19 cellular contexts compared by ENCODE assay signal in the genomic region with DNA sequence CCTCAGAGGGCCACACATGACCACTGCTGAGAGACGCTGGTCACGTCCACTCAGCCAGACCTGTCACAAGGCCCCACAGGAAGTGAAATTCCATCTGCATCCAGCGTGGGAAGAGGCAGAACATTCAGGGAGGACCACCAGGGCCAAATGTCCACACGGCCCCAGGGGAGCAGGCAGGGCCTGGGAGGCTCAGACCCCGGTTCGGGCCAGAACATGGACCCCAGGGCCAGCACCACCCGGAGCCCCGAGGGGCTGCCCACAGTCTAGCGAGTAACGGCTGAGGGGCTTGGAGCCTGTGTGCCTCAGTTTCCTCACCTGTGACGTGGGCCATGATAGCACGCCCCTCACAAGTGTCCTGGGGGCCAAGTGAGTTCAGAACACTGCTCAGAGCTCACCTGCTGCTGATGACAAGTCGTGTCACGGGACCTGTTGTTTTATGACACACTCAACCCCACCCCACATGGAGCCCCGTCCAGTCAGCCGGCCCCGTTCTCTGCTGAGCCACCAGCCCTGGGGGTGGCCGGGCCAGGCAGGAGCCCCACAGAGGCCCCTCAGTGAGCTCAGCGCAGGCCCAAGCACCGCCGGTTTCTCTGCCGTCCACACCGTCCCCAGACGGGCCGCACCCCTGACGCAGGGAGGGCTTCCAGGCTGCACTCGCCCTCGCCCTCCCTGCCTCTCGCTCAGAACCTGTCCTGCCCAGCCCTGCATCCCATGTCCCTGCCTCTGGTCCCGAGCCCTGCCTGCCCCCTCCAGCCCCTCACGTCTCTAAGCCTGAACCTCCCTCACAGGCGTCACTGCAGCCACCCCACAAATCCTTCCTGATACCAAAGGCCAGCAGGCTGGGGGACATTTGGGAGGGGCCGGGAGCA.
DNase-seq lines count a peak whose midpoint lies in the region; ATAC-seq lines count a peak whose summit lies in the region.
"Had no signal": no experiment of that assay in that cellular context is flagged by ENCODE, and none has a peak within 500 bp of the region (broad histone marks: within the 10 kb centered on the region; RNA-seq: fewer than 3 reads in every experiment).

No MANE protein-coding gene starts in this region.

- H2BK12ac ChIP-seq in neuronal stem cell (ENCODE audit: low read length), result peak overlapping the region; percentile 84

- H4K91ac ChIP-seq in neuronal stem cell (ENCODE audit: low read depth, low read length, poor library complexity), result no peak overlapping the region

- peaks cover 5% of the 10 kb centered on the region for H3K79me1 ChIP-seq in neuronal stem cell (ENCODE audit: low read depth, low read length)

- H3K4me3 Mint-ChIP-seq in stimulated activated naive CD8-positive, alpha-beta T cell treated with anti-CD3 and anti-CD28 coated beads, Interleukin-15, amount 100 ng/mL, for 72 hours, result no peak overlapping the region
- H3K4me3 Mint-ChIP-seq: B cell; CD4-positive, CD25-positive, alpha-beta regulatory T cell; CD8-positive, alpha-beta T cell; H9 had no signal

- H3K23ac ChIP-seq in neuronal stem cell (ENCODE audit: low read depth, low read length, poor library complexity), result peak overlapping the region; percentile 65

- DNase-seq in Right ventricle myocardium inferior (ENCODE audit: missing footprints) (peak; percentile 27), cardiac septum (ENCODE audit: low spot score) (no peak), neuronal stem cell (ENCODE audit: low spot score) (no peak), kidney glomerular epithelial cell (lab: John Stamatoyannopoulos, UW) (no peak)
- DNase-seq in stimulated activated naive CD8-positive, alpha-beta T cell treated with anti-CD3 and anti-CD28 coated beads, Interleukin-15, amount 100 ng/mL, for 72 hours, result no peak
- DNase-seq in stimulated activated naive CD8-positive, alpha-beta T cell treated with anti-CD3 and anti-CD28 coated beads, Interleukin-15, Interleukin-2, amounts not matched to agents 100 U/mL and 50 U/mL, for 24 hours, result no peak
- no peak for DNase-seq in activated CD4-positive, alpha-beta T cell treated with anti-CD3 and anti-CD28 coated beads, Interleukin-2, amount 50 U/mL, for 1 hour
- DNase-seq: Caco-2; CD4-positive, CD25-positive, alpha-beta regulatory T cell; CD8-positive, alpha-beta T cell; DMS153; DND-41; GOT3; H9 had no signal

- no peak overlapping the region for H3K27ac Mint-ChIP-seq in stimulated activated naive CD8-positive, alpha-beta T cell treated with anti-CD3 and anti-CD28 coated beads, Interleukin-15, amount 100 ng/mL, for 72 hours
- H3K27ac Mint-ChIP-seq: B cell; CD4-positive, CD25-positive, alpha-beta regulatory T cell; CD8-positive, alpha-beta T cell had no signal

- H2BK5ac ChIP-seq in neuronal stem cell (ENCODE audit: low read length), result no peak overlapping the region

- no peak overlapping the region for H2BK120ac ChIP-seq in neuronal stem cell (ENCODE audit: low read depth, low read length)

- no peak for ATAC-seq in Right ventricle myocardium inferior
- ATAC-seq in stimulated activated naive CD8-positive, alpha-beta T cell treated with anti-CD3 and anti-CD28 coated beads, Interleukin-15, amount 100 ng/mL, for 72 hours, result peak; percentile 11
- no peak for ATAC-seq in stimulated activated naive CD8-positive, alpha-beta T cell treated with anti-CD3 and anti-CD28 coated beads, Interleukin-15, Interleukin-2, amounts not matched to agents 100 U/mL and 50 U/mL, for 24 hours
- ATAC-seq: CD8-positive, alpha-beta T cell; HCT116 had no signal

- H4K8ac ChIP-seq in neuronal stem cell (ENCODE audit: low read depth, low read length), result no peak overlapping the region

- peaks cover 2 to 7% of the 10 kb centered on the region in 2 donors for H3K4me1 ChIP-seq in neuronal stem cell (ENCODE audit: control insufficient read depth in 2 of 2, insufficient read depth in 1 of 2, low read depth in 1 of 2, low read length in 2 of 2)

- no peaks in the 10 kb centered on the region for H3K9me3 Mint-ChIP-seq in stimulated activated naive CD8-positive, alpha-beta T cell treated with anti-CD3 and anti-CD28 coated beads, Interleukin-15, amount 100 ng/mL, for 72 hours
- H3K9me3 Mint-ChIP-seq: CD4-positive, CD25-positive, alpha-beta regulatory T cell; CD8-positive, alpha-beta T cell had no signal

- no peak overlapping the region for H3K27ac ChIP-seq in neuronal stem cell (replicated peaks; ENCODE audit: low read length)
- H3K27ac ChIP-seq: 22Rv1, BLaER1, C4-2B had no signal

- peaks cover 19% of the 10 kb centered on the region for H3K27me3 Mint-ChIP-seq in stimulated activated naive CD8-positive, alpha-beta T cell treated with anti-CD3 and anti-CD28 coated beads, Interleukin-15, amount 100 ng/mL, for 72 hours
- H3K27me3 Mint-ChIP-seq: B cell had no signal

- no peaks in the 10 kb centered on the region for H3K36me3 ChIP-seq in neuronal stem cell (replicated peaks in 1 of 2; ENCODE audit: control insufficient read depth in 2 of 2, insufficient read depth in 2 of 2, low read length in 2 of 2)
- H3K36me3 ChIP-seq: BLaER1 had no signal

- H3K9me3 ChIP-seq in neuronal stem cell (replicated peaks in 1 of 2; ENCODE audit: control insufficient read depth in 2 of 2, insufficient read depth in 1 of 2, low read depth in 1 of 2, low read length in 2 of 2), result peaks cover 0 to 2% of the 10 kb centered on the region in 2 donors
- H3K9me3 ChIP-seq: BLaER1, Caco-2 had no signal

- peaks cover 0 to 49% (median 0%) of the 10 kb centered on the region in 3 experiments for H3K27me3 ChIP-seq in neuronal stem cell (ENCODE audit: control insufficient read depth in 3 of 3, insufficient read depth in 3 of 3, low read depth in 1 of 3, low read length in 3 of 3)

- H3K4me1 Mint-ChIP-seq in stimulated activated naive CD8-positive, alpha-beta T cell treated with anti-CD3 and anti-CD28 coated beads, Interleukin-15, amount 100 ng/mL, for 72 hours, result no peaks in the 10 kb centered on the region
- H3K4me1 Mint-ChIP-seq: B cell; CD4-positive, CD25-positive, alpha-beta regulatory T cell; H9 had no signal

- H3K4me3 ChIP-seq in neuronal stem cell (ENCODE audit: low read length in 2 of 2), result no peak overlapping the region
- H3K4me3 ChIP-seq: BLaER1 had no signal

- peak overlapping the region; percentile 52 for H3K18ac ChIP-seq in neuronal stem cell (ENCODE audit: low read length)

- peak overlapping the region; percentile 44 for H3K9ac ChIP-seq in neuronal stem cell (ENCODE audit: low read depth, low read length, poor library complexity)
- H3K9ac ChIP-seq: BLaER1 had no signal

- no peak overlapping the region for H3K4me2 ChIP-seq in neuronal stem cell (ENCODE audit: insufficient read depth, low read length, poor library complexity, severe bottlenecking)
- H3K4me2 ChIP-seq: BLaER1 had no signal

- H2AFZ ChIP-seq in neuronal stem cell (ENCODE audit: low read length), result no peak overlapping the region

- no CpG with 5 or more reads among the region's 33 CpGs for WGBS in neuronal stem cell (ENCODE audit: extremely low coverage in 2 of 2, insufficient read length in 2 of 2, insufficient replicate concordance in 1 of 2), 2 donors

- H3K14ac ChIP-seq in neuronal stem cell (ENCODE audit: low read length), result peak overlapping the region; percentile 89

- H3K4ac ChIP-seq in neuronal stem cell (ENCODE audit: low read length), result no peak overlapping the region

- peak overlapping the region; percentile 97 for H2BK15ac ChIP-seq in neuronal stem cell (ENCODE audit: low read length)

- H2AK5ac ChIP-seq in neuronal stem cell (ENCODE audit: low read depth, low read length), result peak overlapping the region; percentile 47

- intact Hi-C loops in Right ventricle myocardium inferior (cut with DNase I), result no loop called here
- intact Hi-C loops in cardiac septum (cut with DNase I), result no loop called here
